ENCODE assay signal across 13 cellular contexts in the genomic region with DNA sequence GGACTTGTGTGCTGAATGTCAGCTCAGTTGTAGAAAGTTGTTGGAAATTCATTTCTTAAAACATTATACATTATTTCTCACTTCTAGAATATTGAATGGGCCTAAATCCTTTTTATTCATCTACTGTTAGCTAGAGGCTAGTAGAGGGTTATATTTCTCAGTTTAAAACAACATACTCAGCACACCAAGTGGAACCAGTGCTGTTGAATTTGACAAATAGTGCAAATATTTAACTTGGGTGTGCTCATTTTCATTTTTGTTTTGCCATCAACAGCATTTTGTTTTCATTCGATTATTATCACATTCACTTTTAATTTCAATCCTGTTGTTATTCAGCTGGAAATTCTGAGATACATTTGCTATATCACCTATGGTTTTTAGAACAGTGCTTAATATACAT.
DNase-seq lines count a peak whose midpoint lies in the region; ATAC-seq and TF ChIP-seq lines count a peak whose summit lies in the region.
"Had no signal": no experiment of that assay in that cellular context is flagged by ENCODE, and none has a peak within 500 bp of the region (broad histone marks: within the 10 kb centered on the region; RNA-seq: fewer than 3 reads in every experiment).

No MANE protein-coding gene starts in this region.

- peak overlapping the region; percentile 59 for H3K4me2 ChIP-seq in mammary epithelial cell (ENCODE audit: insufficient read depth, low read depth, low read length)
- H3K4me2 ChIP-seq: GM23338 had no signal

- H3K4me1 ChIP-seq in mammary epithelial cell (ENCODE audit: insufficient read depth, low read length) (peaks cover 21% of the 10 kb centered on the region), gastroesophageal sphincter (no peaks in the 10 kb centered on the region)
- H3K4me1 ChIP-seq: Caco-2, HAP-1 had no signal

- TF ChIP-seq CTCF in mammary epithelial cell (conservative IDR thresholded peaks at IDR 0.05 in 1 of 2, IDR thresholded peaks at IDR 0.05 in 1 of 2; ENCODE audit: extremely low read depth in 1 of 2, insufficient read depth in 1 of 2, low read depth in 1 of 2, low read length in 2 of 2) (no peak), gastroesophageal sphincter (IDR thresholded peaks at IDR 0.05) (no peak)

- DNase-seq in SIG-M5 treated with dmso at 0.1 percent for 504 hours (lab: John Stamatoyannopoulos, UW; ENCODE audit: unreplicated experiment) (peak; percentile 11), SIG-M5 (lab: John Stamatoyannopoulos, UW) (no peak), NCI-H774 (lab: John Stamatoyannopoulos, UW) (peak; percentile 5), mammary epithelial cell (no peak)
- DNase-seq: Caco-2; CD8-positive, alpha-beta T cell had no signal

- intact Hi-C loops in mammary epithelial cell (cut with micrococcal nuclease): no loop called here

- WGBS in mammary epithelial cell (ENCODE audit: low coverage, missing lambda C conversion rate): 100% methylated on average over 1 of the region's 1 CpG
- 100% methylated on average over 1 of the region's 1 CpG for WGBS in gastroesophageal sphincter (ENCODE audit: low coverage in 1 of 2), 2 donors

- H3K9ac ChIP-seq in mammary epithelial cell (ENCODE audit: insufficient read depth, low read length): no peak overlapping the region

- no peak overlapping the region for H2AFZ ChIP-seq in mammary epithelial cell (ENCODE audit: low read depth, low read length)
- H2AFZ ChIP-seq: GM23338 had no signal

- H3K27me3 ChIP-seq in mammary epithelial cell (ENCODE audit: insufficient read depth, low read length): no peaks in the 10 kb centered on the region
- H3K27me3 ChIP-seq in gastroesophageal sphincter: no peaks in the 10 kb centered on the region

- H3K4me3 ChIP-seq in mammary epithelial cell (replicated peaks in 1 of 3; ENCODE audit: insufficient read depth in 1 of 3, low read depth in 2 of 3, low read length in 3 of 3): no peak overlapping the region
- H3K4me3 ChIP-seq in gastroesophageal sphincter: no peak overlapping the region
- H3K4me3 ChIP-seq: GM23338, HAP-1 had no signal

- H3K9me3 ChIP-seq in mammary epithelial cell (replicated peaks; ENCODE audit: insufficient read depth, low read length) (no peaks in the 10 kb centered on the region), gastroesophageal sphincter (no peaks in the 10 kb centered on the region)
- H3K9me3 ChIP-seq: Caco-2, HAP-1 had no signal

- no peaks in the 10 kb centered on the region for H4K20me1 ChIP-seq in mammary epithelial cell (ENCODE audit: insufficient read depth, low read length)

- no peak for TF ChIP-seq POLR2A in gastroesophageal sphincter (IDR thresholded peaks at IDR 0.05)

- H3K27ac ChIP-seq in mammary epithelial cell (ENCODE audit: insufficient read depth, low read depth, low read length): no peak overlapping the region
- H3K27ac ChIP-seq in gastroesophageal sphincter: no peak overlapping the region
- H3K27ac ChIP-seq: 22Rv1 had no signal

- no peak for TF ChIP-seq EP300 in gastroesophageal sphincter (IDR thresholded peaks at IDR 0.05)

- CTCF ChIA-PET in mammary epithelial cell (lab: Charles Lee; ENCODE audit: low non-redundant PET): no interaction called here

- dilution Hi-C loops in mammary epithelial cell (cut with HindIII; ENCODE audit: low sequenced_read_pairs): no loop called here

- ATAC-seq in gastroesophageal sphincter: no peak
- no peak for ATAC-seq in HG03139 (IDR thresholded peaks at IDR 0.05; ENCODE audit: unreplicated experiment)
- ATAC-seq in HG02763 (IDR thresholded peaks at IDR 0.05; ENCODE audit: unreplicated experiment): no peak
- ATAC-seq: CD8-positive, alpha-beta T cell; GM23338; HepG2 had no signal

- in situ Hi-C loops in mammary epithelial cell (cut with MboI; ENCODE audit: low sequenced_read_pairs in 2 of 2): no loop called here

- no TSS peak for BruUV-seq in mammary epithelial cell (replicated peaks; lab: Mats Ljungman, UMichigan)

- H3K36me3 ChIP-seq in mammary epithelial cell (ENCODE audit: insufficient read depth, low read length): peaks cover 5% of the 10 kb centered on the region
- H3K36me3 ChIP-seq in gastroesophageal sphincter: no peaks in the 10 kb centered on the region
- H3K36me3 ChIP-seq: HAP-1 had no signal

- H3K79me2 ChIP-seq in mammary epithelial cell (ENCODE audit: insufficient read depth, low read length): peaks cover 2% of the 10 kb centered on the region

Comparison
In these comparisons a context has a peak if more than half of its experiments do, and no peak if none do; other contexts are left out.
1. DNase-seq: peak in SIG-M5 treated with dmso at 0.1 percent for 504 hours (single experiment) and NCI-H774 (single experiment); none in SIG-M5 (single experiment) and mammary epithelial cell (single experiment).